Comparison of ENCODE assay signal across 7 cellular contexts in the genomic region with DNA sequence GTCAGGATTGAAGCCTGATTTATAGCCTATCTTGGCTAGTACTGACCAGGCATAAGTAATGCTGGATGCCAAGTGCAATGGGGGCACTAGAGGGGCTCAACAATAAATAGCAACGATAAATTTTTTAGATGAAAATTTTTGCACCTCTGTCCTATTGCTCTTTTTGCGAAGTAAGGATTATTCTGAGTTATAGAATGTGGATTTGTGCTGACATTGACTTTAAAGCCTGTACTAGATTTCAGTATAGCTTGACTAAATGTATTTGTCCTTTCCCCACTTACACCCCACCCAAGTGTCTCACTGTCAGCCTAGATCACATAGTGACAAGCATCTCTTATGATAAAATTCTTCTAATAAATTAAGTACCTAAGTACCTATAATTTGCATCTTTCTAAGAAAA.
"Had no signal": no experiment of that assay in that cellular context is flagged by ENCODE, and none has a peak within 500 bp of the region (broad histone marks: within the 10 kb centered on the region; RNA-seq: fewer than 3 reads in every experiment).

No MANE protein-coding gene starts in this region.

- DNase-seq: GM23248, GOT3, H7, HFFc6 had no signal

- H3K9me3 ChIP-seq: HAP-1 had no signal

- H3K9ac ChIP-seq: GM23248 had no signal

- H3K36me3 ChIP-seq: HAP-1 had no signal

- ATAC-seq: HCT116 had no signal

- H3K4me1 ChIP-seq: HAP-1 had no signal

- H2AFZ ChIP-seq: GM23248 had no signal

- H3K4me3 ChIP-seq: GM23248, HAP-1 had no signal

- H3K27ac ChIP-seq: GM23248, HL-60 had no signal
